In genomic region chr1:51916587-51917405, GRCh38 we compare ENCODE assay signal across 21 cellular contexts. TPM values are rescaled to one million over a fixed set of nuclear protein-coding genes. Genes with fewer than 3 reads are reported as not detected.
DNase-seq lines count a peak whose midpoint lies in the region; TF ChIP-seq lines count a peak whose summit lies in the region.
"Had no signal": no experiment of that assay in that cellular context is flagged by ENCODE, and none has a peak within 500 bp of the region (broad histone marks: within the 10 kb centered on the region; RNA-seq: fewer than 3 reads in every experiment).

No MANE protein-coding gene starts in this region.

- H2AFZ ChIP-seq in trophoblast cell (ENCODE audit: insufficient read depth, low read length, poor library complexity), result no peak overlapping the region

- no peak overlapping the region for H2BK12ac ChIP-seq in trophoblast cell (ENCODE audit: low read length)

- H3K4me2 ChIP-seq in trophoblast cell (ENCODE audit: low read length), result no peak overlapping the region

- TF ChIP-seq EP300 in transverse colon (IDR thresholded peaks at IDR 0.05; ENCODE audit: low read depth), result no peak

- H3K9me3 ChIP-seq in trophoblast cell (ENCODE audit: insufficient read depth, low read depth, low read length) (no peaks in the 10 kb centered on the region), transverse colon (no peaks in the 10 kb centered on the region)
- H3K9me3 ChIP-seq: lower lobe of right lung, pancreas had no signal

- DNase-seq in ELF-1 (ENCODE audit: low read depth, low spot score), result peak; percentile 22
- peak; percentile 82 for DNase-seq in NCI-H82 (lab: John Stamatoyannopoulos, UW)
- peak; percentile 7 to 37 for DNase-seq in cardiac fibroblast (ENCODE audit: low read depth in 2 of 2)
- DNase-seq in trophoblast cell, result peak; percentile 50 to 78
- DNase-seq in transverse colon, result no peak
- DNase-seq in GOT3 (lab: John Stamatoyannopoulos, UW), result no peak
- no peak for DNase-seq in dermis blood vessel endothelial cell
- no peak for DNase-seq in activated naive CD8-positive, alpha-beta T cell treated with anti-CD3 and anti-CD28 coated beads for 36 hours
- DNase-seq: activated CD4-positive, alpha-beta memory T cell treated with anti-CD3 and anti-CD28 coated beads, Interleukin-2, amount 10 ng/mL, durations not matched to agents 7 days and 5 days; activated naive CD4-positive, alpha-beta T cell treated with anti-CD3 and anti-CD28 coated beads, Interleukin-2, amount 10 ng/mL, durations not matched to agents 7 days and 5 days; activated T-cell treated with anti-CD3 and anti-CD28 coated beads, Interleukin-2, amount 50 U/mL, for 1 hour; cortex of kidney; erythroblast; lower lobe of right lung; NCI-H1694 treated with DMSO at 0.1 percent for 48 hours; stimulated activated CD4-positive, alpha-beta T cell treated with anti-CD3 and anti-CD28 coated beads, Interleukin-4, amount 100 ng/mL, for 1 hour; T-helper 1 cell had no signal

- H4K8ac ChIP-seq in trophoblast cell (ENCODE audit: low read depth, low read length), result no peak overlapping the region

- no peak overlapping the region for H2BK120ac ChIP-seq in trophoblast cell (ENCODE audit: insufficient read depth, low read length, poor library complexity)

- intact Hi-C loops in transverse colon (cut with DNase I; ENCODE audit: low total_unique reads), result no loop called here

- TF ChIP-seq CTCF in cardiac fibroblast (IDR thresholded peaks at IDR 0.05; ENCODE audit: low read depth, low read length) (no peak), transverse colon (IDR thresholded peaks at IDR 0.05) (no peak)

- no peak overlapping the region for H3K23ac ChIP-seq in trophoblast cell (ENCODE audit: low read length)

- H3K79me1 ChIP-seq in trophoblast cell (ENCODE audit: low read length), result no peaks in the 10 kb centered on the region

- no peak overlapping the region for H2AK5ac ChIP-seq in trophoblast cell (ENCODE audit: low read length)

- H3K27ac ChIP-seq in trophoblast cell (ENCODE audit: low read depth, low read length) (no peak overlapping the region), transverse colon (no peak overlapping the region)
- H3K27ac ChIP-seq: lower lobe of right lung, pancreas had no signal

- no peak overlapping the region for H3K4me3 Mint-ChIP-seq in activated naive CD8-positive, alpha-beta T cell treated with anti-CD3 and anti-CD28 coated beads for 36 hours
- H3K4me3 Mint-ChIP-seq: activated CD4-positive, alpha-beta memory T cell treated with anti-CD3 and anti-CD28 coated beads, Interleukin-2, amount 10 ng/mL, durations not matched to agents 7 days and 5 days; activated naive CD4-positive, alpha-beta T cell treated with anti-CD3 and anti-CD28 coated beads, Interleukin-2, amount 10 ng/mL, durations not matched to agents 7 days and 5 days; B cell; brain; WTC11 had no signal

- no CpG with 5 or more reads among the region's 5 CpGs for WGBS in trophoblast cell (ENCODE audit: extremely low coverage, insufficient coverage, insufficient read length)
- 80 to 82% methylated on average over 2 to 5 of the region's 5 CpGs for WGBS in transverse colon (ENCODE audit: low coverage in 1 of 2), 2 donors

- no peaks in the 10 kb centered on the region for H3K4me1 ChIP-seq in trophoblast cell (ENCODE audit: control insufficient read depth in 1 of 2, insufficient read depth in 2 of 2, low read length in 2 of 2)
- no peaks in the 10 kb centered on the region for H3K4me1 ChIP-seq in transverse colon
- H3K4me1 ChIP-seq: lower lobe of right lung, pancreas had no signal

- no peak overlapping the region for H2BK5ac ChIP-seq in trophoblast cell (ENCODE audit: low read depth, low read length, poor library complexity)

- H3K79me2 ChIP-seq in trophoblast cell (ENCODE audit: control insufficient read depth, insufficient read depth, low read length, poor library complexity), result no peaks in the 10 kb centered on the region

- H3K27me3 ChIP-seq in trophoblast cell (ENCODE audit: insufficient read depth, low read length), result no peaks in the 10 kb centered on the region
- peaks cover 21% of the 10 kb centered on the region for H3K27me3 ChIP-seq in transverse colon
- H3K27me3 ChIP-seq: pancreas had no signal

- no peaks in the 10 kb centered on the region for H3K36me3 Mint-ChIP-seq in activated naive CD8-positive, alpha-beta T cell treated with anti-CD3 and anti-CD28 coated beads for 36 hours
- H3K36me3 Mint-ChIP-seq: activated naive CD4-positive, alpha-beta T cell treated with anti-CD3 and anti-CD28 coated beads, Interleukin-2, amount 10 ng/mL, durations not matched to agents 7 days and 5 days; brain had no signal

- no peak overlapping the region for H3K9ac ChIP-seq in trophoblast cell (ENCODE audit: low read length)

- no peak overlapping the region for H4K91ac ChIP-seq in trophoblast cell (ENCODE audit: low read depth, low read length)

- H3K27me3 Mint-ChIP-seq in activated naive CD8-positive, alpha-beta T cell treated with anti-CD3 and anti-CD28 coated beads for 36 hours, result peaks cover 13% of the 10 kb centered on the region

- in situ Hi-C loops in transverse colon (cut with MboI; ENCODE audit: low pct_ligation_motif_present in 1 of 4, low pct_unique_long_range_greater_than_20kb in 1 of 4, low sequenced_read_pairs in 3 of 4), result no loop called here

- H3K18ac ChIP-seq in trophoblast cell (ENCODE audit: low read length), result no peak overlapping the region

- no peak overlapping the region for H4K12ac ChIP-seq in trophoblast cell (ENCODE audit: low read depth, low read length)

- TF ChIP-seq POLR2A in transverse colon (IDR thresholded peaks at IDR 0.05), result no peak

- H3K4me3 ChIP-seq in cardiac fibroblast (replicated peaks in 1 of 2; ENCODE audit: low read depth in 2 of 2, low read length in 2 of 2) (no peak overlapping the region), trophoblast cell (ENCODE audit: low read depth, low read length) (no peak overlapping the region), transverse colon (no peak overlapping the region)
- H3K4me3 ChIP-seq: lower lobe of right lung, pancreas had no signal

- H3K36me3 ChIP-seq in trophoblast cell (ENCODE audit: control insufficient read depth in 1 of 2, insufficient read depth in 2 of 2, low read length in 2 of 2) (no peaks in the 10 kb centered on the region), transverse colon (no peaks in the 10 kb centered on the region)
- H3K36me3 ChIP-seq: lower lobe of right lung, pancreas had no signal

- no peak overlapping the region for H3K4ac ChIP-seq in trophoblast cell (ENCODE audit: low read depth, low read length)

- no peaks in the 10 kb centered on the region for H3K4me1 Mint-ChIP-seq in activated naive CD8-positive, alpha-beta T cell treated with anti-CD3 and anti-CD28 coated beads for 36 hours
- H3K4me1 Mint-ChIP-seq: activated CD4-positive, alpha-beta memory T cell treated with anti-CD3 and anti-CD28 coated beads, Interleukin-2, amount 10 ng/mL, durations not matched to agents 7 days and 5 days; activated naive CD4-positive, alpha-beta T cell treated with anti-CD3 and anti-CD28 coated beads, Interleukin-2, amount 10 ng/mL, durations not matched to agents 7 days and 5 days; B cell had no signal

- H3K9me3 Mint-ChIP-seq in activated naive CD8-positive, alpha-beta T cell treated with anti-CD3 and anti-CD28 coated beads for 36 hours, result no peaks in the 10 kb centered on the region
- H3K9me3 Mint-ChIP-seq: activated CD4-positive, alpha-beta memory T cell treated with anti-CD3 and anti-CD28 coated beads, Interleukin-2, amount 10 ng/mL, durations not matched to agents 7 days and 5 days; activated naive CD4-positive, alpha-beta T cell treated with anti-CD3 and anti-CD28 coated beads, Interleukin-2, amount 10 ng/mL, durations not matched to agents 7 days and 5 days; brain; WTC11 had no signal

- no peak overlapping the region for H3K27ac Mint-ChIP-seq in activated naive CD8-positive, alpha-beta T cell treated with anti-CD3 and anti-CD28 coated beads for 36 hours
- H3K27ac Mint-ChIP-seq: activated CD4-positive, alpha-beta memory T cell treated with anti-CD3 and anti-CD28 coated beads, Interleukin-2, amount 10 ng/mL, durations not matched to agents 7 days and 5 days; activated naive CD4-positive, alpha-beta T cell treated with anti-CD3 and anti-CD28 coated beads, Interleukin-2, amount 10 ng/mL, durations not matched to agents 7 days and 5 days; B cell; WTC11 had no signal

- H3K14ac ChIP-seq in trophoblast cell (ENCODE audit: low read length), result no peak overlapping the region

RNA-seq across cellular contexts. Expression of gene NRDC, which starts 38.3 kb away (rescaled TPM):
- polyA plus RNA-seq in trophoblast cell (2013), result 109 and 113 TPM in 2 replicates
- total RNA-seq in transverse colon (100 to 1,000 TPM in 1 of 4 donors, 10 to 100 TPM in 3; 63.4 to 116 (median 87.1) TPM), dermis blood vessel endothelial cell (50.9 and 99.2 TPM in 2 replicates)
- 100 to 1,000 TPM; 116 to 118 TPM for total RNA-seq in activated naive CD8-positive, alpha-beta T cell treated with anti-CD3 and anti-CD28 coated beads for 36 hours

Comparison
In these comparisons a context has a peak if more than half of its experiments do, and no peak if none do; other contexts are left out.
1. DNase-seq: peak in ELF-1 (single experiment), NCI-H82 (single experiment), cardiac fibroblast (2 of 2) and trophoblast cell (2 of 2); none in transverse colon (single experiment), GOT3 (single experiment), dermis blood vessel endothelial cell (single experiment) and activated naive CD8-positive, alpha-beta T cell treated with anti-CD3 and anti-CD28 coated beads for 36 hours (single experiment).